ENCODE assay signal across 29 cellular contexts in genomic region chr22:36714110-36714509, GRCh38. TPM values are rescaled to one million over a fixed set of nuclear protein-coding genes. Genes with fewer than 3 reads are reported as not detected.
A peak's percentile ranks its signal among the peaks of the same experiment; 100 is the strongest.
DNase-seq lines count a peak whose midpoint lies in the region; ATAC-seq, FAIRE-seq and TF ChIP-seq lines count a peak whose summit lies in the region.
"Had no signal": no experiment of that assay in that cellular context is flagged by ENCODE, and none has a peak within 500 bp of the region (broad histone marks: within the 10 kb centered on the region; RNA-seq: fewer than 3 reads in every experiment).

No MANE protein-coding gene starts in this region.

- no peak overlapping the region for H2AFZ ChIP-seq in K562 (ENCODE audit: low read depth, low read length)

- no peak for ATAC-seq in K562
- no peak for ATAC-seq in HG03378 (IDR thresholded peaks at IDR 0.05; ENCODE audit: unreplicated experiment)
- ATAC-seq in GM21381 (IDR thresholded peaks at IDR 0.05; ENCODE audit: unreplicated experiment), result no peak
- ATAC-seq: GM12878 had no signal

- FAIRE-seq in K562 (lab: Jason Lieb, UNC), result no peak
- FAIRE-seq: A204.1, GM12878, GM12892, GM18507 had no signal

- BruUV-seq in K562 (replicated peaks; lab: Mats Ljungman, UMichigan), result no TSS peak

- no peaks in the 10 kb centered on the region for H4K20me1 ChIP-seq in BLaER1
- H4K20me1 ChIP-seq in BLaER1 treated with 17β-estradiol and CSF1 and Interleukin-3, amounts not matched to agents 10 nM and 100 nM, result no peaks in the 10 kb centered on the region; a peak in 1 of 22 replicates
- H4K20me1 ChIP-seq in K562 (replicated peaks; ENCODE audit: control insufficient read depth, insufficient read depth, low read length), result peaks cover 6% of the 10 kb centered on the region; the same call in 1 of the 2 replicates

- peaks cover 11% of the 10 kb centered on the region for H3K4me1 ChIP-seq in BLaER1
- H3K4me1 ChIP-seq in BLaER1 treated with 17β-estradiol and CSF1 and Interleukin-3, amounts not matched to agents 10 nM and 100 nM, result peaks cover 0 to 12% (median 9%) of the 10 kb centered on the region in 10 experiments; a peak in 18 of 20 replicates
- no peaks in the 10 kb centered on the region for H3K4me1 ChIP-seq in K562 (replicated peaks in 1 of 2; ENCODE audit: control insufficient read depth in 2 of 2, insufficient read depth in 2 of 2, low read length in 2 of 2)
- H3K4me1 ChIP-seq: BE2C had no signal

- no peak for TF ChIP-seq EP300 in K562 (IDR thresholded peaks at IDR 0.05; ENCODE audit: low read length)

- no peak for DNase-seq in K562 (ENCODE audit: extremely low read depth in 1 of 4, low spot score in 3 of 4)
- DNase-seq: 8988T; ACHN; BE2C; C1 segment of cervical spinal cord; CD4-positive, alpha-beta memory T cell; CD4-positive, CD25-positive, alpha-beta regulatory T cell; CD8-positive, alpha-beta memory T cell; COR-L47; DMS 273 treated with DMSO at 0.1 percent for 48 hours; DMS153; DMS53; DMS79; DND-41; EL; GDM1 had no signal

- WGBS in K562 (ENCODE audit: insufficient coverage, low coverage, missing lambda C conversion rate), result 0% methylated on average over 2 of the region's 2 CpGs

- H3K27ac ChIP-seq in BLaER1 (no peak overlapping the region), K562 (ENCODE audit: extremely low read depth, low read depth, low read length) (no peak overlapping the region)
- H3K27ac ChIP-seq in BLaER1 treated with 17β-estradiol and CSF1 and Interleukin-3, amounts not matched to agents 10 nM and 100 nM, result no peak overlapping the region

- no peak overlapping the region for H3K9ac ChIP-seq in BLaER1
- H3K9ac ChIP-seq in BLaER1 treated with 17β-estradiol and CSF1 and Interleukin-3, amounts not matched to agents 10 nM and 100 nM, result no peak overlapping the region
- H3K9ac ChIP-seq in K562 (ENCODE audit: insufficient read depth in 1 of 2, low read depth in 2 of 2, low read length in 2 of 2), result no peak overlapping the region

- H3K4me3 ChIP-seq in BLaER1 (no peak overlapping the region), K562 (no peak overlapping the region)
- no peak overlapping the region for H3K4me3 ChIP-seq in BLaER1 treated with 17β-estradiol and CSF1 and Interleukin-3, amounts not matched to agents 10 nM and 100 nM
- H3K4me3 ChIP-seq: GM12878 had no signal

- no peak for TF ChIP-seq RAD21 in K562 (CRISPR knock-in tag; conservative IDR thresholded peaks at IDR 0.05 in 1 of 2, IDR thresholded peaks at IDR 0.05 in 1 of 2)

- H3K4me2 ChIP-seq in BLaER1 (peak overlapping the region; percentile 47; the same call in 1 of the 2 replicates), K562 (ENCODE audit: insufficient read depth, low read length) (no peak overlapping the region)
- peak overlapping the region in 7 of 11 experiments; percentile 21 to 54 (median 48); a peak in 10 of 22 replicates for H3K4me2 ChIP-seq in BLaER1 treated with 17β-estradiol and CSF1 and Interleukin-3, amounts not matched to agents 10 nM and 100 nM

- CTCF ChIA-PET in K562 (lab: Yijun Ruan, JAX; ENCODE audit: low intra/inter-chr PET ratio), result no interaction called here

- in situ Hi-C loops in K562 (cut with MboI), result no loop called here

- H3K9me3 ChIP-seq in BLaER1 (no peaks in the 10 kb centered on the region), K562 (replicated peaks; ENCODE audit: control insufficient read depth, insufficient read depth, low read depth, low read length) (no peaks in the 10 kb centered on the region)
- H3K9me3 ChIP-seq in BLaER1 treated with 17β-estradiol and CSF1 and Interleukin-3, amounts not matched to agents 10 nM and 100 nM (replicated peaks in 1 of 11), result no peaks in the 10 kb centered on the region
- H3K9me3 ChIP-seq: BE2C had no signal

- H3K27me3 ChIP-seq in BLaER1 (no peaks in the 10 kb centered on the region), K562 (ENCODE audit: control insufficient read depth in 2 of 2, insufficient read depth in 2 of 2, low read length in 2 of 2) (peaks cover 0 to 7% of the 10 kb centered on the region in 2 experiments; a peak in 1 of 5 replicates)
- no peaks in the 10 kb centered on the region for H3K27me3 ChIP-seq in BLaER1 treated with 17β-estradiol and CSF1 and Interleukin-3, amounts not matched to agents 10 nM and 100 nM
- H3K27me3 ChIP-seq: BE2C had no signal

- H3K36me3 ChIP-seq in BLaER1 (no peaks in the 10 kb centered on the region), K562 (ENCODE audit: control insufficient read depth, insufficient read depth, low read length) (no peaks in the 10 kb centered on the region)
- no peaks in the 10 kb centered on the region for H3K36me3 ChIP-seq in BLaER1 treated with 17β-estradiol and CSF1 and Interleukin-3, amounts not matched to agents 10 nM and 100 nM
- H3K36me3 ChIP-seq: BE2C had no signal

- POLR2A ChIA-PET in K562 (lab: Yijun Ruan, JAX), result interaction anchor here (0.6 to 0.7 kb wide), 2 partner anchors 10 to 153 kb away, joined by 3 read pairs; no protein-coding TSS in a partner anchor

- TF ChIP-seq POLR2A in K562 (conservative IDR thresholded peaks at IDR 0.05), result no peak

- no peaks in the 10 kb centered on the region for H3K79me2 ChIP-seq in K562 (ENCODE audit: control insufficient read depth, insufficient read depth, low read length)

- no peak for TF ChIP-seq CTCF in K562 (IDR thresholded peaks at IDR 0.05 in 2 of 3, conservative IDR thresholded peaks at IDR 0.05 in 1 of 3; ENCODE audit: insufficient read depth in 2 of 3, low read depth in 1 of 3, low read length in 3 of 3)

- intact Hi-C loops in K562 (cut with micrococcal nuclease), result no loop called here

- H3K9me1 ChIP-seq in K562 (ENCODE audit: control insufficient read depth, insufficient read depth, low read length), result no peaks in the 10 kb centered on the region

TF ChIP-seq in K562, 482 proteins besides CTCF, POLR2A, EP300 and RAD21:
- TF ChIP-seq ZNF232 (CRISPR knock-in tag; IDR thresholded peaks at IDR 0.05) (no peak), BCOR (IDR thresholded peaks at IDR 0.05) (peak; percentile 58; the same call in 1 of the 2 replicates), RBM25 (IDR thresholded peaks at IDR 0.05; ENCODE audit: low read depth, low read length, severe bottlenecking) (peak; percentile 95), ZFP36 (IDR thresholded peaks at IDR 0.05; ENCODE audit: low read depth, low read length, partially characterized antibody) (peak; percentile 75)

RNA-seq across cellular contexts. Expression of gene CACNG2, which starts 10.6 kb away (rescaled TPM):
- not detected in 2 replicates for total RNA-seq in K562 (2011; cell fraction: chromatin; rRNA removed; ENCODE audit: low replicate concordance)
- total RNA-seq in K562 (2011; cell fraction: nucleolus; rRNA removed), result not detected in 2 replicates
- not detected in 2 replicates for total RNA-seq in K562 (2011; cell fraction: nucleoplasm; rRNA removed)
- total RNA-seq in K562 (2014; rRNA removed) (not detected in 2 replicates), K562 (2014; rRNA removed; fragmentation: Illumina TruSeq; extraction: Trizol) (not detected in 2 replicates), K562 (2015; rRNA removed; fragmentation: Illumina TruSeq; extraction: Trizol) (not detected in 2 replicates), K562 (2021) (not detected in 2 replicates)
- polyA plus RNA-seq in K562 (2011; rRNA removed) (not detected in 2 replicates), K562 (2014; fragmentation: Illumina TruSeq; extraction: Trizol) (not detected in 2 replicates), K562 (2014; fragmentation: Nextera tagmentation; extraction: Ambion mirVana) (not detected), K562 (2014; rRNA removed) (not detected in 2 replicates)
- polyA plus RNA-seq in K562 (2011; cell fraction: cytosol; rRNA removed), result not detected in 2 replicates
- polyA plus RNA-seq in K562 (2011; cell fraction: nucleus; rRNA removed), result not detected in 2 replicates
- not detected in 2 replicates for polyA plus RNA-seq in K562 (2012)
- polyA minus RNA-seq in K562 (2011; rRNA and poly(A)+ RNA removed), result not detected in 2 replicates
- not detected in 2 replicates for polyA minus RNA-seq in K562 (2011; cell fraction: cytosol; rRNA and poly(A)+ RNA removed)
- not detected in 2 replicates for polyA minus RNA-seq in K562 (2011; cell fraction: nucleus; rRNA and poly(A)+ RNA removed)
- total RNA-seq: A673; CD4-positive, alpha-beta memory T cell; CD4-positive, CD25-positive, alpha-beta regulatory T cell; CD8-positive, alpha-beta memory T cell; Daoy; G401; GM12878 had no signal
- polyA plus RNA-seq: AG04450; CD14-positive monocyte; CD4-positive, alpha-beta memory T cell; CD4-positive, CD25-positive, alpha-beta regulatory T cell; CD8-positive, alpha-beta memory T cell; GM12878 had no signal
